In genomic region chr12:57110189-57111045, GRCh38 we compare ENCODE assay signal across 8 cellular contexts. TPM values are rescaled to one million over a fixed set of nuclear protein-coding genes. Genes with fewer than 3 reads are reported as not detected.
DNase-seq lines count a peak whose midpoint lies in the region; ATAC-seq and TF ChIP-seq lines count a peak whose summit lies in the region.

No MANE protein-coding gene starts in this region.

- TF ChIP-seq CTCF in left ventricle myocardium inferior (IDR thresholded peaks at IDR 0.05; ENCODE audit: borderline replicate concordance) (peak; percentile 10), gastrocnemius medialis (IDR thresholded peaks at IDR 0.05 in 4 of 5, conservative IDR thresholded peaks at IDR 0.05 in 1 of 5) (no peak)

- H3K36me3 ChIP-seq in left ventricle myocardium inferior (peaks cover 19% of the 10 kb centered on the region), gastrocnemius medialis (no peaks in the 10 kb centered on the region)

- in situ Hi-C loops in gastrocnemius medialis (cut with MboI; ENCODE audit: low sequenced_read_pairs in 4 of 4), result loop anchor here (5.0 to 10.0 kb wide), 2 partner anchors 43 to 46 kb away; no protein-coding TSS in a partner anchor

- H3K27me3 ChIP-seq in left ventricle myocardium inferior (ENCODE audit: low read depth), result no peaks in the 10 kb centered on the region
- no peaks in the 10 kb centered on the region for H3K27me3 ChIP-seq in gastrocnemius medialis

- TF ChIP-seq POLR2A in Raji (IDR thresholded peaks at IDR 0.05; ENCODE audit: insufficient read depth, low read depth, low read length), result peak; percentile 59
- TF ChIP-seq POLR2A in gastrocnemius medialis (IDR thresholded peaks at IDR 0.05), result peak in 1 of 2 donors; percentile 32

- H3K9me3 ChIP-seq in left ventricle myocardium inferior (replicated peaks), result no peaks in the 10 kb centered on the region
- no peaks in the 10 kb centered on the region for H3K9me3 ChIP-seq in gastrocnemius medialis

- ATAC-seq in GM18858 (IDR thresholded peaks at IDR 0.05; ENCODE audit: unreplicated experiment) (peak; percentile 34), HG03045 (IDR thresholded peaks at IDR 0.05; ENCODE audit: unreplicated experiment) (peak; percentile 59), gastrocnemius medialis (peak; percentile 8 to 39)

- H3K4me1 ChIP-seq in left ventricle myocardium inferior, result peaks cover 60% of the 10 kb centered on the region
- H3K4me1 ChIP-seq in gastrocnemius medialis, result peaks cover 9 to 15% of the 10 kb centered on the region in 2 donors

- intact Hi-C loops in left ventricle myocardium inferior (cut with micrococcal nuclease), result loop anchor here (5.0 kb wide), 1 partner anchor 103 kb away; the partner anchor contains the start of gene ZBTB39
- intact Hi-C loops in gastrocnemius medialis (cut with DNase I; ENCODE audit: low total_unique reads), result loop anchor here (1.0 to 5.0 kb wide), 3 partner anchors 22 to 353 kb away; partner anchors contain the start of gene ZBTB39

- DNase-seq in activated naive CD4-positive, alpha-beta T cell treated with anti-CD3 and anti-CD28 coated beads, Interleukin-2, amount 50 U/mL, for 16 hours, result peak; percentile 82
- DNase-seq in left ventricle myocardium inferior (peak; percentile 80), gastrocnemius medialis (peak in 1 of 2 donors; percentile 46), NCI-H2029 treated with DMSO at 0.1 percent for 48 hours (lab: John Stamatoyannopoulos, UW) (no peak), NCI-H1092 treated with DMSO at 0.1 percent for 48 hours (lab: John Stamatoyannopoulos, UW) (no peak)

- H3K27ac ChIP-seq in left ventricle myocardium inferior (replicated peaks) (peak overlapping the region; percentile 98), gastrocnemius medialis (peak overlapping the region; percentile 87 to 94 (median 93))

- H3K4me3 ChIP-seq in left ventricle myocardium inferior (peak overlapping the region; percentile 79), gastrocnemius medialis (peak overlapping the region; percentile 58 to 68 (median 64))

RNA-seq across cellular contexts. Expression of gene STAT6, which starts 0.7 kb away (rescaled TPM):
- total RNA-seq in left ventricle myocardium inferior (46.2 TPM), gastrocnemius medialis (10 to 100 TPM; 12.5 to 17.4 (median 14.4) TPM)

RNA-seq across cellular contexts. Expression of gene LRP1, which starts 17.9 kb away (rescaled TPM):
- 61.0 TPM for total RNA-seq in left ventricle myocardium inferior
- 10 to 100 TPM; 26.1 to 53.5 (median 49.8) TPM for total RNA-seq in gastrocnemius medialis

RNA-seq across cellular contexts. Expression of gene NAB2, which starts 21.5 kb away (rescaled TPM):
- total RNA-seq in left ventricle myocardium inferior, result 10.1 TPM
- total RNA-seq in gastrocnemius medialis, result 1 to 10 TPM; 4.8 to 9.5 (median 5.5) TPM

RNA-seq across cellular contexts. Expression of gene NEMP1, which starts 31.8 kb away (rescaled TPM):
- total RNA-seq in left ventricle myocardium inferior (3.3 TPM), gastrocnemius medialis (1 to 10 TPM; 1.2 to 6.7 (median 1.9) TPM)

RNA-seq across cellular contexts. Expression of gene LRP1-AS, which starts 37.0 kb away (rescaled TPM):
- total RNA-seq in left ventricle myocardium inferior (not detected), gastrocnemius medialis (not detected)

Comparison
In these comparisons a context has a peak if more than half of its experiments do, and no peak if none do; other contexts are left out.
1. DNase-seq: peak in activated naive CD4-positive, alpha-beta T cell treated with anti-CD3 and anti-CD28 coated beads, Interleukin-2, amount 50 U/mL, for 16 hours (single experiment) and left ventricle myocardium inferior (single experiment); none in NCI-H2029 treated with DMSO at 0.1 percent for 48 hours (single experiment) and NCI-H1092 treated with DMSO at 0.1 percent for 48 hours (single experiment).
2. Peak in every context shown above with its lines, with median percentiles within 50 percentile points of each other: ATAC-seq.